10 cellular contexts compared by ENCODE assay signal in genomic region chr16:52547001-52547833, GRCh38. TPM values are rescaled to one million over a fixed set of nuclear protein-coding genes. Genes with fewer than 3 reads are reported as not detected.
DNase-seq lines count a peak whose midpoint lies in the region; ATAC-seq and TF ChIP-seq lines count a peak whose summit lies in the region.
"Had no signal": no experiment of that assay in that cellular context is flagged by ENCODE, and none has a peak within 500 bp of the region (broad histone marks: within the 10 kb centered on the region; RNA-seq: fewer than 3 reads in every experiment).

TOX3 (minus strand) TSS chr16:52547143; CDS start chr16:52546723, 420 bp downstream.

- H3K36me3 Mint-ChIP-seq in activated CD4-positive, alpha-beta memory T cell treated with anti-CD3 and anti-CD28 coated beads, Interleukin-2, amount 10 ng/mL, durations not matched to agents 7 days and 5 days (ENCODE audit: low read depth) = peaks cover 2% of the 10 kb centered on the region
- no peaks in the 10 kb centered on the region for H3K36me3 Mint-ChIP-seq in CD8-positive, alpha-beta memory T cell

- no peak within 1 kb of the TSS for H3K27ac Mint-ChIP-seq in activated CD4-positive, alpha-beta memory T cell treated with anti-CD3 and anti-CD28 coated beads, Interleukin-2, amount 10 ng/mL, durations not matched to agents 7 days and 5 days
- H3K27ac Mint-ChIP-seq in CD8-positive, alpha-beta memory T cell = no peak within 1 kb of the TSS

- DNase-seq in A673 (ENCODE audit: low spot score) (peak; percentile 46), colonic mucosa (peak; percentile 75), kidney glomerular epithelial cell (lab: John Stamatoyannopoulos, UW) (no peak)
- DNase-seq in activated CD4-positive, alpha-beta memory T cell treated with anti-CD3 and anti-CD28 coated beads, Interleukin-2, amount 10 ng/mL, durations not matched to agents 7 days and 5 days = no peak
- no peak for DNase-seq in CD8-positive, alpha-beta memory T cell
- DNase-seq: T-helper 1 cell had no signal

- ATAC-seq in GM18517 (IDR thresholded peaks at IDR 0.05; ENCODE audit: unreplicated experiment) = no peak

- H3K27ac ChIP-seq in A673 (ENCODE audit: low read depth, low read length, poor library complexity, severe bottlenecking) (peak within 1 kb of the TSS; percentile 58), HUES64 (ENCODE audit: low read depth, low read length) (peak within 1 kb of the TSS; percentile 19; the same call in 1 of the 2 replicates), colonic mucosa (peak within 1 kb of the TSS; percentile 69), muscle layer of colon (ENCODE audit: low read depth, low read length) (no peak within 1 kb of the TSS)
- no peak within 1 kb of the TSS for H3K27ac ChIP-seq in CD8-positive, alpha-beta memory T cell (ENCODE audit: low read depth, low read length)
- H3K27ac ChIP-seq: skin epidermis had no signal

- CTCF ChIA-PET in A673 (lab: Charles Lee) = no interaction called here
- CTCF ChIA-PET in activated CD4-positive, alpha-beta memory T cell treated with anti-CD3 and anti-CD28 coated beads, Interleukin-2, amount 10 ng/mL, durations not matched to agents 7 days and 5 days (lab: Charles Lee) = no interaction called here
- CTCF ChIA-PET in CD8-positive, alpha-beta memory T cell (lab: Charles Lee) = no interaction called here

- peaks cover 68% of the 10 kb centered on the region for H3K27me3 ChIP-seq in A673 (replicated peaks; ENCODE audit: insufficient read depth, low read depth, low read length, poor library complexity)
- H3K27me3 ChIP-seq in HUES64 (ENCODE audit: insufficient read depth, low read length) = peaks cover 48% of the 10 kb centered on the region
- no peaks in the 10 kb centered on the region for H3K27me3 ChIP-seq in colonic mucosa
- H3K27me3 ChIP-seq in muscle layer of colon (ENCODE audit: control insufficient read depth in 1 of 2, insufficient read depth in 2 of 2, low read length in 2 of 2) = peaks cover 27 to 34% of the 10 kb centered on the region in 2 donors
- no peaks in the 10 kb centered on the region for H3K27me3 ChIP-seq in CD8-positive, alpha-beta memory T cell (ENCODE audit: insufficient read depth, low read length, poor library complexity, severe bottlenecking)

- H3K36me3 ChIP-seq in A673 (ENCODE audit: insufficient read depth, low read length, poor library complexity, severe bottlenecking) = no peaks in the 10 kb centered on the region
- no peaks in the 10 kb centered on the region for H3K36me3 ChIP-seq in HUES64 (ENCODE audit: insufficient read depth, low read length)
- no peaks in the 10 kb centered on the region for H3K36me3 ChIP-seq in colonic mucosa
- no peaks in the 10 kb centered on the region for H3K36me3 ChIP-seq in muscle layer of colon (ENCODE audit: insufficient read depth, low read length)
- H3K36me3 ChIP-seq in CD8-positive, alpha-beta memory T cell (ENCODE audit: insufficient read depth, low read length) = no peaks in the 10 kb centered on the region

- no peaks in the 10 kb centered on the region for H3K4me1 Mint-ChIP-seq in activated CD4-positive, alpha-beta memory T cell treated with anti-CD3 and anti-CD28 coated beads, Interleukin-2, amount 10 ng/mL, durations not matched to agents 7 days and 5 days
- peaks cover 3 to 10% (median 5%) of the 10 kb centered on the region in 3 donors for H3K4me1 Mint-ChIP-seq in CD8-positive, alpha-beta memory T cell

- peak within 1 kb of the TSS; percentile 66 for H3K4me3 ChIP-seq in A673 (ENCODE audit: low read depth, low read length, poor library complexity, severe bottlenecking)
- peak within 1 kb of the TSS; percentile 67 for H3K4me3 ChIP-seq in HUES64 (ENCODE audit: low read length)
- peak within 1 kb of the TSS; percentile 64 for H3K4me3 ChIP-seq in colonic mucosa
- H3K4me3 ChIP-seq in muscle layer of colon (ENCODE audit: low read depth in 1 of 2, low read length in 2 of 2) = peak within 1 kb of the TSS; percentile 35
- no peak within 1 kb of the TSS for H3K4me3 ChIP-seq in CD8-positive, alpha-beta memory T cell (ENCODE audit: low read length)

- H3K4me3 Mint-ChIP-seq in activated CD4-positive, alpha-beta memory T cell treated with anti-CD3 and anti-CD28 coated beads, Interleukin-2, amount 10 ng/mL, durations not matched to agents 7 days and 5 days = no peak within 1 kb of the TSS
- H3K4me3 Mint-ChIP-seq in CD8-positive, alpha-beta memory T cell = peak within 1 kb of the TSS in 2 of 7 donors; percentile 23 to 36

- no TSS peak for BruUV-seq in A673 (replicated peaks; lab: Mats Ljungman, UMichigan)

- POLR2A ChIA-PET in A673 (lab: Charles Lee; ENCODE audit: low non-redundant PET) = no interaction called here
- POLR2A ChIA-PET in activated CD4-positive, alpha-beta memory T cell treated with anti-CD3 and anti-CD28 coated beads, Interleukin-2, amount 10 ng/mL, durations not matched to agents 7 days and 5 days (lab: Charles Lee) = no interaction called here
- POLR2A ChIA-PET in CD8-positive, alpha-beta memory T cell (lab: Charles Lee) = no interaction called here

- peak within 1 kb of the TSS; percentile 72 for H3K9ac ChIP-seq in HUES64 (ENCODE audit: low read depth, low read length)
- peak within 1 kb of the TSS; percentile 84 to 91 for H3K9ac ChIP-seq in colonic mucosa (ENCODE audit: low read depth in 2 of 2, low read length in 2 of 2)
- no peak within 1 kb of the TSS for H3K9ac ChIP-seq in muscle layer of colon (ENCODE audit: low read length)

- WGBS in HUES64 = under 1% methylated on average over 76 of the region's 83 CpGs

- H3K4me1 ChIP-seq in A673 (ENCODE audit: insufficient read depth, low read length, poor library complexity, severe bottlenecking) (peaks cover 3% of the 10 kb centered on the region), HUES64 (ENCODE audit: insufficient read depth, low read length) (peaks cover 29% of the 10 kb centered on the region), colonic mucosa (no peaks in the 10 kb centered on the region), muscle layer of colon (ENCODE audit: insufficient read depth, low read length) (peaks cover 16% of the 10 kb centered on the region)
- H3K4me1 ChIP-seq in CD8-positive, alpha-beta memory T cell (ENCODE audit: insufficient read depth, low read length) = no peaks in the 10 kb centered on the region

- intact Hi-C loops in A673 (cut with micrococcal nuclease; ENCODE audit: unreplicated experiment) (loop anchor here (5.0 kb wide), 1 partner anchor 95 kb away; no protein-coding TSS in a partner anchor), colonic mucosa (cut with DNase I) (no loop called here)

- peaks cover 38% of the 10 kb centered on the region for H3K27me3 Mint-ChIP-seq in activated CD4-positive, alpha-beta memory T cell treated with anti-CD3 and anti-CD28 coated beads, Interleukin-2, amount 10 ng/mL, durations not matched to agents 7 days and 5 days
- H3K27me3 Mint-ChIP-seq in CD8-positive, alpha-beta memory T cell = peaks cover 26 to 50% of the 10 kb centered on the region in 2 donors

- H3K9me3 ChIP-seq in A673 (ENCODE audit: low read depth, low read length, poor library complexity, severe bottlenecking) = no peaks in the 10 kb centered on the region
- no peaks in the 10 kb centered on the region for H3K9me3 ChIP-seq in HUES64 (ENCODE audit: insufficient read depth, low read depth, low read length)
- no peaks in the 10 kb centered on the region for H3K9me3 ChIP-seq in colonic mucosa
- H3K9me3 ChIP-seq in muscle layer of colon (ENCODE audit: low read length) = no peaks in the 10 kb centered on the region
- no peaks in the 10 kb centered on the region for H3K9me3 ChIP-seq in CD8-positive, alpha-beta memory T cell (ENCODE audit: low read length)

- no peak for TF ChIP-seq CTCF in A673 (conservative IDR thresholded peaks at IDR 0.05; ENCODE audit: low read depth, low read length)
- TF ChIP-seq CTCF in colonic mucosa (IDR thresholded peaks at IDR 0.05) = no peak

- H3K9me3 Mint-ChIP-seq in activated CD4-positive, alpha-beta memory T cell treated with anti-CD3 and anti-CD28 coated beads, Interleukin-2, amount 10 ng/mL, durations not matched to agents 7 days and 5 days = no peaks in the 10 kb centered on the region
- peaks cover 0 to 5% (median 0%) of the 10 kb centered on the region in 5 donors for H3K9me3 Mint-ChIP-seq in CD8-positive, alpha-beta memory T cell

RNA-seq across cellular contexts. Expression of gene TOX3, which starts in this region (rescaled TPM):
- total RNA-seq in A673 (2021) (16.6 and 17.6 TPM in 2 replicates), colonic mucosa (10 to 100 TPM; 50.5 to 53.0 TPM)
- polyA plus RNA-seq in HUES64 (2013, experiment 1 of 2) = 11.8 TPM
- polyA plus RNA-seq in HUES64 (2013, experiment 2 of 2) = 17.6 TPM
- total RNA-seq in activated CD4-positive, alpha-beta memory T cell treated with anti-CD3 and anti-CD28 coated beads, Interleukin-2, amount 10 ng/mL, durations not matched to agents 7 days and 5 days = not detected
- not detected for total RNA-seq in CD8-positive, alpha-beta memory T cell
- not detected for polyA plus RNA-seq in CD8-positive, alpha-beta memory T cell

Comparison
In these comparisons a context has a peak if more than half of its experiments do, and no peak if none do; other contexts are left out.
1. RNA of gene TOX3 (total RNA-seq): 50.5 to 53.0 TPM in colonic mucosa and 16.6 to 17.6 TPM in A673; not detected in activated CD4-positive, alpha-beta memory T cell treated with anti-CD3 and anti-CD28 coated beads, Interleukin-2, amount 10 ng/mL, durations not matched to agents 7 days and 5 days and not detected in CD8-positive, alpha-beta memory T cell; every median in the first group is over 10 times any median in the second.
2. DNase-seq: peak in A673 (single experiment) and colonic mucosa (single experiment); none in kidney glomerular epithelial cell (single experiment), activated CD4-positive, alpha-beta memory T cell treated with anti-CD3 and anti-CD28 coated beads, Interleukin-2, amount 10 ng/mL, durations not matched to agents 7 days and 5 days (single experiment) and CD8-positive, alpha-beta memory T cell (0 of 5).
3. H3K27ac ChIP-seq: peak in A673 (single experiment), HUES64 (single experiment) and colonic mucosa (single experiment); none in muscle layer of colon (single experiment) and CD8-positive, alpha-beta memory T cell (single experiment).